In the genomic region with DNA sequence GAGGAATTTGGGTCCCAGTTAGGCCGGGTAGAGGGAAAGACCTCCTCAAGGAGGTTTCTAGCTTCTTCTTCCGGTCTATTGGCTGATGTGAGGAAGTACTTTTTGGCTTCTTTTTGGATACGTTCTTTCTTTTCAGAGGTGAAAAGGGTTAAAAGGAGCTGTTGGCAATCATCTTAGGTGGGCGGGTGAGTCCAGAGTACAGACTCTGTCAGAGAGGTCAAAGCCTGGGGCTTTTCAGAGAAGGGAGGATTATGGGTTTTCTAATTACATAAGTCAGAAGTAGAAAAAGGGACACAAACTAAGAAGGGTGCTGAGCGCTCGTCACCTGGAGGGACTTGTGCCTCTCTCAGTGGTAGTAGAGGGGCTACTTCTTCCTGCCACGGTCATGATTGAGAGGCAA, we compare ENCODE assay signal across 8 cellular contexts.
A peak's percentile ranks its signal among the peaks of the same experiment; 100 is the strongest.
DNase-seq lines count a peak whose midpoint lies in the region; ATAC-seq and TF ChIP-seq lines count a peak whose summit lies in the region.
"Not testable (repeated sequence)": the region's sequence is repeated elsewhere in the genome, so short reads cannot be mapped to it uniquely, and the experiment has no call there.

No MANE protein-coding gene starts in this region.

- H3K79me1 ChIP-seq in mesendoderm (ENCODE audit: low read length) = not testable (repeated sequence)

- ATAC-seq in activated CD4-positive, alpha-beta T cell treated with anti-CD3 and anti-CD28 coated beads for 36 hours; activated T-cell treated with anti-CD3 and anti-CD28 coated beads, Interleukin-2, amount 50 U/mL, for 4 hours: not testable (repeated sequence)

- CTCF ChIA-PET in activated CD4-positive, alpha-beta T cell treated with anti-CD3 and anti-CD28 coated beads for 36 hours (lab: Charles Lee) = not testable (repeated sequence)

- H4K8ac ChIP-seq in mesendoderm (ENCODE audit: low read depth, low read length) = not testable (repeated sequence)

- H3K4me2 ChIP-seq in MM.1S (ENCODE audit: low read depth, low read length) (peak overlapping the region; percentile 24; the same call in 1 of the 2 replicates), hepatocyte (peak overlapping the region; percentile 64)
- not testable (repeated sequence) for H3K4me2 ChIP-seq in mesendoderm (ENCODE audit: low read length); neural progenitor cell

- not testable (repeated sequence) for H2AK5ac ChIP-seq in mesendoderm (ENCODE audit: low read length)

- H3K56ac ChIP-seq in mesendoderm (ENCODE audit: low read length) = peak overlapping the region; percentile 1

- not testable (repeated sequence) for TF ChIP-seq POLR2A in uterus (IDR thresholded peaks at IDR 0.05)

- intact Hi-C loops in activated CD4-positive, alpha-beta T cell treated with anti-CD3 and anti-CD28 coated beads for 36 hours (cut with DNase I, micrococcal nuclease); uterus (cut with DNase I; ENCODE audit: low total_unique reads): not testable (repeated sequence)

- H3K27ac ChIP-seq in MM.1S (ENCODE audit: low read length) (peak overlapping the region; percentile 98; the same call in 1 of the 2 replicates), hepatocyte (peak overlapping the region; percentile 88), uterus (peak overlapping the region; percentile 54 to 75)
- not testable (repeated sequence) for H3K27ac ChIP-seq in mesendoderm (ENCODE audit: low read depth, low read length); neural progenitor cell

- H3K23ac ChIP-seq in mesendoderm (ENCODE audit: low read length) = not testable (repeated sequence)

- H3K36me3 Mint-ChIP-seq in activated CD4-positive, alpha-beta T cell treated with anti-CD3 and anti-CD28 coated beads for 36 hours (ENCODE audit: low read depth); activated T-cell treated with anti-CD3 and anti-CD28 coated beads, Interleukin-2, amount 50 U/mL, for 4 hours (ENCODE audit: insufficient read depth); activated naive CD4-positive, alpha-beta T cell treated with anti-CD3 and anti-CD28 coated beads, Interleukin-2, amount 50 U/mL, for 24 hours; neural progenitor cell: not testable (repeated sequence)

- not testable (repeated sequence) for H3K9me3 Mint-ChIP-seq in activated CD4-positive, alpha-beta T cell treated with anti-CD3 and anti-CD28 coated beads for 36 hours (ENCODE audit: low read depth); activated T-cell treated with anti-CD3 and anti-CD28 coated beads, Interleukin-2, amount 50 U/mL, for 4 hours; activated naive CD4-positive, alpha-beta T cell treated with anti-CD3 and anti-CD28 coated beads, Interleukin-2, amount 50 U/mL, for 24 hours; neural progenitor cell

- 44% methylated on average over 7 of the region's 7 CpGs for WGBS in hepatocyte (ENCODE audit: low lambda C conversion rate, missing lambda C conversion rate)
- no CpG with 5 or more reads among the region's 7 CpGs for WGBS in mesendoderm (ENCODE audit: extremely low coverage, insufficient coverage, low lambda C conversion rate)

- not testable (repeated sequence) for H3K4ac ChIP-seq in mesendoderm (ENCODE audit: low read depth, low read length)

- not testable (repeated sequence) for H2BK5ac ChIP-seq in mesendoderm (ENCODE audit: low read length)

- peak overlapping the region; percentile 9 for H3K27ac Mint-ChIP-seq in activated CD4-positive, alpha-beta T cell treated with anti-CD3 and anti-CD28 coated beads for 36 hours
- peak overlapping the region; percentile 42 for H3K27ac Mint-ChIP-seq in activated naive CD4-positive, alpha-beta T cell treated with anti-CD3 and anti-CD28 coated beads, Interleukin-2, amount 50 U/mL, for 24 hours
- H3K27ac Mint-ChIP-seq in neural progenitor cell = peak overlapping the region; percentile 65

- H3K36me3 ChIP-seq in MM.1S (replicated peaks; ENCODE audit: insufficient read depth, low read length); hepatocyte (replicated peaks; ENCODE audit: insufficient read depth, low read depth); mesendoderm (ENCODE audit: control insufficient read depth, insufficient read depth, low read length); neural progenitor cell; uterus: not testable (repeated sequence)

- not testable (repeated sequence) for H2BK15ac ChIP-seq in mesendoderm (replicated peaks; ENCODE audit: low read depth)

- peaks cover 28% of the 10 kb centered on the region for H3F3A ChIP-seq in MM.1S (ENCODE audit: insufficient read depth, low read length)
- H3F3A ChIP-seq in neural progenitor cell (ENCODE audit: low read depth) = not testable (repeated sequence)

- POLR2A ChIA-PET in activated CD4-positive, alpha-beta T cell treated with anti-CD3 and anti-CD28 coated beads for 36 hours (lab: Charles Lee) = not testable (repeated sequence)

- H3K4me1 ChIP-seq in MM.1S (ENCODE audit: low read length) (peaks cover 13% of the 10 kb centered on the region), neural progenitor cell (peaks cover 14% of the 10 kb centered on the region)
- not testable (repeated sequence) for H3K4me1 ChIP-seq in hepatocyte (ENCODE audit: insufficient read depth); mesendoderm (ENCODE audit: control insufficient read depth, low read depth, low read length); uterus

- TF ChIP-seq CTCF in MM.1S (IDR thresholded peaks at IDR 0.05; ENCODE audit: low read length); hepatocyte (IDR thresholded peaks at IDR 0.05; ENCODE audit: poor library complexity); neural progenitor cell (IDR thresholded peaks at IDR 0.05); uterus (IDR thresholded peaks at IDR 0.05): not testable (repeated sequence)

- peaks cover 34% of the 10 kb centered on the region for H3K79me2 ChIP-seq in MM.1S (ENCODE audit: low read length)
- not testable (repeated sequence) for H3K79me2 ChIP-seq in hepatocyte; mesendoderm (ENCODE audit: control insufficient read depth, insufficient read depth, low read length); neural progenitor cell (ENCODE audit: low read depth)

- not testable (repeated sequence) for H2BK120ac ChIP-seq in mesendoderm (ENCODE audit: low read depth, low read length)

- not testable (repeated sequence) for H3K9me2 ChIP-seq in MM.1S (replicated peaks; ENCODE audit: insufficient read depth, low read length); hepatocyte (replicated peaks; ENCODE audit: insufficient read depth)

- not testable (repeated sequence) for H3K27me3 ChIP-seq in MM.1S (replicated peaks; ENCODE audit: insufficient read depth, low read length); hepatocyte; mesendoderm (ENCODE audit: insufficient read depth, low read length, poor library complexity); neural progenitor cell; uterus

- H3K4me3 ChIP-seq in MM.1S (ENCODE audit: low read length) = peak overlapping the region; percentile 59
- not testable (repeated sequence) for H3K4me3 ChIP-seq in hepatocyte; mesendoderm (ENCODE audit: low read length); neural progenitor cell; uterus

- DNase-seq in MM.1S; activated CD4-positive, alpha-beta T cell treated with anti-CD3 and anti-CD28 coated beads for 36 hours; activated T-cell treated with anti-CD3 and anti-CD28 coated beads, Interleukin-2, amount 50 U/mL, for 4 hours; hepatocyte (ENCODE audit: low spot score); mesendoderm; neural progenitor cell (ENCODE audit: low spot score); uterus: not testable (repeated sequence)

- not testable (repeated sequence) for H2AFZ ChIP-seq in MM.1S (ENCODE audit: low read length); hepatocyte; neural progenitor cell (replicated peaks)

- not testable (repeated sequence) for H3K27me3 Mint-ChIP-seq in activated CD4-positive, alpha-beta T cell treated with anti-CD3 and anti-CD28 coated beads for 36 hours; activated T-cell treated with anti-CD3 and anti-CD28 coated beads, Interleukin-2, amount 50 U/mL, for 4 hours (ENCODE audit: low read depth); activated naive CD4-positive, alpha-beta T cell treated with anti-CD3 and anti-CD28 coated beads, Interleukin-2, amount 50 U/mL, for 24 hours; neural progenitor cell (ENCODE audit: insufficient read depth, low read depth)

- peak overlapping the region; percentile 6 for H3K4me3 Mint-ChIP-seq in activated CD4-positive, alpha-beta T cell treated with anti-CD3 and anti-CD28 coated beads for 36 hours
- H3K4me3 Mint-ChIP-seq in activated T-cell treated with anti-CD3 and anti-CD28 coated beads, Interleukin-2, amount 50 U/mL, for 4 hours = peak overlapping the region; percentile 59
- peak overlapping the region; percentile 66 for H3K4me3 Mint-ChIP-seq in activated naive CD4-positive, alpha-beta T cell treated with anti-CD3 and anti-CD28 coated beads, Interleukin-2, amount 50 U/mL, for 24 hours
- H3K4me3 Mint-ChIP-seq in neural progenitor cell = not testable (repeated sequence)

- peak overlapping the region; percentile 90 for H3K9ac ChIP-seq in MM.1S (ENCODE audit: low read length)
- not testable (repeated sequence) for H3K9ac ChIP-seq in mesendoderm (ENCODE audit: low read length); neural progenitor cell

- H4K20me1 ChIP-seq in MM.1S (ENCODE audit: insufficient read depth, low read length); hepatocyte (ENCODE audit: insufficient read depth, poor library complexity, severe bottlenecking); neural progenitor cell (ENCODE audit: low read depth): not testable (repeated sequence)

- peaks cover 33% of the 10 kb centered on the region for H3K4me1 Mint-ChIP-seq in activated CD4-positive, alpha-beta T cell treated with anti-CD3 and anti-CD28 coated beads for 36 hours
- H3K4me1 Mint-ChIP-seq in activated T-cell treated with anti-CD3 and anti-CD28 coated beads, Interleukin-2, amount 50 U/mL, for 4 hours (ENCODE audit: low read depth) = peaks cover 36% of the 10 kb centered on the region
- H3K4me1 Mint-ChIP-seq in activated naive CD4-positive, alpha-beta T cell treated with anti-CD3 and anti-CD28 coated beads, Interleukin-2, amount 50 U/mL, for 24 hours = peaks cover 42% of the 10 kb centered on the region
- H3K4me1 Mint-ChIP-seq in neural progenitor cell = peaks cover 53% of the 10 kb centered on the region

- H4K5ac ChIP-seq in mesendoderm (ENCODE audit: low read length) = not testable (repeated sequence)

- not testable (repeated sequence) for H3K9me3 ChIP-seq in MM.1S (replicated peaks; ENCODE audit: insufficient read depth, low read length); hepatocyte (ENCODE audit: low read depth); neural progenitor cell (ENCODE audit: low read depth); uterus

- not testable (repeated sequence) for H3K18ac ChIP-seq in mesendoderm (ENCODE audit: low read length)

Comparison
In these comparisons a context has a peak if more than half of its experiments do, and no peak if none do; other contexts are left out.
1. H3K27ac Mint-ChIP-seq: peak in every context shown above with its lines; median percentile 65 in neural progenitor cell; 42 in activated naive CD4-positive, alpha-beta T cell treated with anti-CD3 and anti-CD28 coated beads, Interleukin-2, amount 50 U/mL, for 24 hours; 9 in activated CD4-positive, alpha-beta T cell treated with anti-CD3 and anti-CD28 coated beads for 36 hours.